In the genomic region with DNA sequence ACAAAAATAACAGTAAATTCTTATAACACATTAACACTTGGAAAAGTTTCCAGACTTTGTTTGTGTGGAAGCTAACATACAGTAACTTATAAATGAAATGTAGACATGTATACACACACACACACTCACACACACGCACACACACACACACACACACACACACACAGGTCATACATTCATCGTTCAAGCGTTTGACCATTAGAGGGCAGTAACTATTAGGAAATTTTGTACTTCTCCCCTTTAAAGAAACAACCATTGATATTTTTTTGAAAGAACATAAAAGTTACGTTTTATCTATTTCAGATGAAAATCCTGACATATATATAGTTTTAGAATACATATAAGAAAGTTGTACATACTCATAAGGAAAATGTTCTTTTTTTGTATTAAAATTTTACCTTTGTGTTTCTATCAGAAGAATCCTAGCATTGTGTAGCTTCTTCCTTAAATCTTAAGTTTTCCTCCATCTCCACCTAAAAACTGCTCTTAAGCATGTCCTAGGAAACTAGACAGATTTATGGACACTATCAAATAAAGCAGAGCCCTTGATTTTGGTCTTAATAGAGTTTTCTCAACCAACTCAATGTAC, we compare ENCODE assay signal across 9 cellular contexts. TPM values are rescaled to one million over a fixed set of nuclear protein-coding genes. Genes with fewer than 3 reads are reported as not detected.
DNase-seq lines count a peak whose midpoint lies in the region; ATAC-seq and TF ChIP-seq lines count a peak whose summit lies in the region.
"Had no signal": no experiment of that assay in that cellular context is flagged by ENCODE, and none has a peak within 500 bp of the region (broad histone marks: within the 10 kb centered on the region; RNA-seq: fewer than 3 reads in every experiment).

No MANE protein-coding gene starts in this region.

- no peaks in the 10 kb centered on the region for H3K9me3 Mint-ChIP-seq in activated naive CD4-positive, alpha-beta T cell treated with anti-CD3 and anti-CD28 coated beads for 36 hours
- no peaks in the 10 kb centered on the region for H3K9me3 Mint-ChIP-seq in activated naive CD4-positive, alpha-beta T cell treated with anti-CD3 and anti-CD28 coated beads, Interleukin-2, amount 50 U/mL, for 72 hours
- H3K9me3 Mint-ChIP-seq in nephron = no peaks in the 10 kb centered on the region
- no peaks in the 10 kb centered on the region for H3K9me3 Mint-ChIP-seq in T-cell
- H3K9me3 Mint-ChIP-seq: central memory CD8-positive, alpha-beta T cell had no signal

- no peaks in the 10 kb centered on the region for H3K27me3 Mint-ChIP-seq in activated naive CD4-positive, alpha-beta T cell treated with anti-CD3 and anti-CD28 coated beads for 36 hours (ENCODE audit: low read depth)
- H3K27me3 Mint-ChIP-seq in nephron (ENCODE audit: low read depth) (no peaks in the 10 kb centered on the region), T-cell (no peaks in the 10 kb centered on the region)
- H3K27me3 Mint-ChIP-seq: central memory CD8-positive, alpha-beta T cell had no signal

- no peak overlapping the region for H3K4me3 Mint-ChIP-seq in activated naive CD4-positive, alpha-beta T cell treated with anti-CD3 and anti-CD28 coated beads for 36 hours
- no peak overlapping the region for H3K4me3 Mint-ChIP-seq in nephron
- no peak overlapping the region for H3K4me3 Mint-ChIP-seq in T-cell
- H3K4me3 Mint-ChIP-seq: central memory CD8-positive, alpha-beta T cell had no signal

- peak; percentile 4 for DNase-seq in activated naive CD4-positive, alpha-beta T cell treated with anti-CD3 and anti-CD28 coated beads for 36 hours
- no peak for DNase-seq in activated naive CD4-positive, alpha-beta T cell treated with anti-CD3 and anti-CD28 coated beads, Interleukin-2, amount 50 U/mL, for 72 hours (ENCODE audit: low spot score in 2 of 2)
- peak; percentile 38 for DNase-seq in NCI-H82 treated with DMSO at 0.1 percent for 48 hours (lab: John Stamatoyannopoulos, UW; ENCODE audit: unreplicated experiment)
- DNase-seq in choroid plexus epithelial cell (ENCODE audit: low read depth) = peak; percentile 89
- DNase-seq in T-cell = no peak
- DNase-seq in stimulated activated CD8-positive, alpha-beta memory T cell treated with anti-CD3 and anti-CD28 coated beads, Interleukin-4, amount 100 ng/mL, for 48 hours = no peak

- POLR2A ChIA-PET in T-cell (lab: Charles Lee) = interaction anchor here in 1 of 2 donors (0.8 kb wide), 1 partner anchor 209 kb away, joined by 3 read pairs; no protein-coding TSS in a partner anchor

- CTCF ChIA-PET in activated naive CD4-positive, alpha-beta T cell treated with anti-CD3 and anti-CD28 coated beads for 36 hours (lab: Charles Lee) = interaction anchor here (0.7 kb wide), 1 partner anchor 1270 kb away, joined by 3 read pairs; no protein-coding TSS in a partner anchor
- CTCF ChIA-PET in T-cell (lab: Charles Lee) = no interaction called here

- H3K4me3 ChIP-seq in choroid plexus epithelial cell (ENCODE audit: low read depth, low read length) = no peak overlapping the region

- ATAC-seq in activated naive CD4-positive, alpha-beta T cell treated with anti-CD3 and anti-CD28 coated beads, Interleukin-2, amount 50 U/mL, for 72 hours = no peak
- peak; percentile 87 for ATAC-seq in HG03196 (IDR thresholded peaks at IDR 0.05; ENCODE audit: unreplicated experiment)
- ATAC-seq in T-cell (replicated peaks in 1 of 4) = no peak

- no peaks in the 10 kb centered on the region for H3K4me1 Mint-ChIP-seq in activated naive CD4-positive, alpha-beta T cell treated with anti-CD3 and anti-CD28 coated beads for 36 hours (ENCODE audit: low read depth)
- peaks cover 16% of the 10 kb centered on the region for H3K4me1 Mint-ChIP-seq in nephron
- no peaks in the 10 kb centered on the region for H3K4me1 Mint-ChIP-seq in T-cell
- H3K4me1 Mint-ChIP-seq: central memory CD8-positive, alpha-beta T cell had no signal

- intact Hi-C loops in activated naive CD4-positive, alpha-beta T cell treated with anti-CD3 and anti-CD28 coated beads for 36 hours (cut with micrococcal nuclease) = loop anchor here (1.0 to 10.0 kb wide), 3 partner anchors 237 to 1152 kb away; no protein-coding TSS in a partner anchor

- H3K36me3 Mint-ChIP-seq in activated naive CD4-positive, alpha-beta T cell treated with anti-CD3 and anti-CD28 coated beads for 36 hours (ENCODE audit: low read depth) = no peaks in the 10 kb centered on the region
- H3K36me3 Mint-ChIP-seq in activated naive CD4-positive, alpha-beta T cell treated with anti-CD3 and anti-CD28 coated beads, Interleukin-2, amount 50 U/mL, for 72 hours = no peaks in the 10 kb centered on the region
- H3K36me3 Mint-ChIP-seq in nephron (ENCODE audit: low read depth) = peaks cover 5% of the 10 kb centered on the region
- H3K36me3 Mint-ChIP-seq in T-cell = no peaks in the 10 kb centered on the region

- TF ChIP-seq CTCF in choroid plexus epithelial cell (conservative IDR thresholded peaks at IDR 0.05; ENCODE audit: low read depth, low read length) = peak; percentile 68
- peak in 2 of 3 experiments; percentile 22 to 50 for TF ChIP-seq CTCF in nephron (IDR thresholded peaks at IDR 0.05; ENCODE audit: unreplicated experiment in 3 of 3)

- H3K27ac Mint-ChIP-seq in activated naive CD4-positive, alpha-beta T cell treated with anti-CD3 and anti-CD28 coated beads for 36 hours = no peak overlapping the region
- no peak overlapping the region for H3K27ac Mint-ChIP-seq in activated naive CD4-positive, alpha-beta T cell treated with anti-CD3 and anti-CD28 coated beads, Interleukin-2, amount 50 U/mL, for 72 hours
- H3K27ac Mint-ChIP-seq in nephron = no peak overlapping the region
- no peak overlapping the region for H3K27ac Mint-ChIP-seq in T-cell

RNA-seq across cellular contexts. Expression of a gene that starts 29.0 kb away (rescaled TPM):
- total RNA-seq in activated naive CD4-positive, alpha-beta T cell treated with anti-CD3 and anti-CD28 coated beads for 36 hours = not detected
- not detected for total RNA-seq in activated naive CD4-positive, alpha-beta T cell treated with anti-CD3 and anti-CD28 coated beads, Interleukin-2, amount 50 U/mL, for 72 hours
- total RNA-seq in T-cell = not detected

Comparison
In these comparisons a context has a peak if more than half of its experiments do, and no peak if none do; other contexts are left out.
1. DNase-seq: peak in activated naive CD4-positive, alpha-beta T cell treated with anti-CD3 and anti-CD28 coated beads for 36 hours (single experiment), NCI-H82 treated with DMSO at 0.1 percent for 48 hours (single experiment) and choroid plexus epithelial cell (single experiment); none in activated naive CD4-positive, alpha-beta T cell treated with anti-CD3 and anti-CD28 coated beads, Interleukin-2, amount 50 U/mL, for 72 hours (0 of 2), T-cell (0 of 34) and stimulated activated CD8-positive, alpha-beta memory T cell treated with anti-CD3 and anti-CD28 coated beads, Interleukin-4, amount 100 ng/mL, for 48 hours (single experiment).